8 cellular contexts compared by ENCODE assay signal in genomic region chr10:124534231-124534798, GRCh38.
DNase-seq lines count a peak whose midpoint lies in the region; ATAC-seq and TF ChIP-seq lines count a peak whose summit lies in the region.

No MANE protein-coding gene starts in this region.

- peak; percentile 31 for ATAC-seq in gastroesophageal sphincter
- no peak for ATAC-seq in GM21515 (IDR thresholded peaks at IDR 0.05; ENCODE audit: unreplicated experiment)
- no peak for ATAC-seq in PC-3

- no peak overlapping the region for H3K4me3 Mint-ChIP-seq in CD4-positive, alpha-beta memory T cell

- H3K27me3 Mint-ChIP-seq in CD4-positive, alpha-beta memory T cell, result no peaks in the 10 kb centered on the region

- H3F3A ChIP-seq in PC-3 (ENCODE audit: low read length, unreplicated experiment), result no peaks in the 10 kb centered on the region

- no peaks in the 10 kb centered on the region for H3K9me3 Mint-ChIP-seq in CD4-positive, alpha-beta memory T cell

- H3K9me2 ChIP-seq in PC-3 (replicated peaks; ENCODE audit: low read length), result no peaks in the 10 kb centered on the region

- POLR2A ChIA-PET in PC-3 (lab: Charles Lee; ENCODE audit: unreplicated experiment), result no interaction called here
- POLR2A ChIA-PET in CD4-positive, alpha-beta memory T cell (lab: Charles Lee; ENCODE audit: partially characterized antibody), result interaction anchor here (1.2 kb wide), 1 partner anchor 207 kb away, joined by 4 read pairs; no protein-coding TSS in a partner anchor

- DNase-seq in kidney glomerular epithelial cell (lab: John Stamatoyannopoulos, UW) (no peak), PC-3 (no peak)
- DNase-seq in CD4-positive, alpha-beta memory T cell, result no peak

- H2AFZ ChIP-seq in OCI-LY3 (ENCODE audit: low read depth, low read length) (peak overlapping the region; percentile 65; the same call in 1 of the 2 replicates), parathyroid adenoma (peak overlapping the region; percentile 25), PC-3 (ENCODE audit: low read length) (no peak overlapping the region)

- peaks cover 3 to 5% (median 4%) of the 10 kb centered on the region in 4 donors for H3K4me1 Mint-ChIP-seq in CD4-positive, alpha-beta memory T cell

- H3K79me2 ChIP-seq in OCI-LY3 (ENCODE audit: low read length), result no peaks in the 10 kb centered on the region
- peaks cover 2% of the 10 kb centered on the region for H3K79me2 ChIP-seq in parathyroid adenoma
- no peaks in the 10 kb centered on the region for H3K79me2 ChIP-seq in PC-3 (ENCODE audit: low read length)

- H3K36me3 Mint-ChIP-seq in CD4-positive, alpha-beta memory T cell, result no peaks in the 10 kb centered on the region

- H3K9me3 ChIP-seq in OCI-LY3 (ENCODE audit: insufficient read depth, low read length) (no peaks in the 10 kb centered on the region), gastroesophageal sphincter (no peaks in the 10 kb centered on the region), parathyroid adenoma (ENCODE audit: control insufficient read depth, low read length) (no peaks in the 10 kb centered on the region), PC-3 (ENCODE audit: low read length) (no peaks in the 10 kb centered on the region)
- H3K9me3 ChIP-seq in CD4-positive, alpha-beta memory T cell (ENCODE audit: control insufficient read depth in 1 of 2, low read length in 2 of 2), result no peaks in the 10 kb centered on the region

- H3K4me1 ChIP-seq in OCI-LY3 (ENCODE audit: low read length), result peaks cover 35% of the 10 kb centered on the region
- peaks cover 0 to 15% (median 0%) of the 10 kb centered on the region in 3 donors for H3K4me1 ChIP-seq in gastroesophageal sphincter
- H3K4me1 ChIP-seq in parathyroid adenoma, result no peaks in the 10 kb centered on the region
- H3K4me1 ChIP-seq in PC-3 (ENCODE audit: insufficient read depth, low read length), result no peaks in the 10 kb centered on the region
- H3K4me1 ChIP-seq in CD4-positive, alpha-beta memory T cell (ENCODE audit: insufficient read depth, low read length), result peaks cover 8% of the 10 kb centered on the region

- BruUV-seq in PC-3 (replicated peaks; lab: Mats Ljungman, UMichigan), result no TSS peak

- H3K4me2 ChIP-seq in OCI-LY3 (ENCODE audit: low read length), result peak overlapping the region; percentile 20; the same call in 1 of the 2 replicates
- no peak overlapping the region for H3K4me2 ChIP-seq in parathyroid adenoma (ENCODE audit: low read length)
- H3K4me2 ChIP-seq in PC-3 (ENCODE audit: low read length), result no peak overlapping the region

- no peak for TF ChIP-seq EP300 in gastroesophageal sphincter (IDR thresholded peaks at IDR 0.05)

- H4K20me1 ChIP-seq in OCI-LY3 (ENCODE audit: insufficient read depth, low read length), result no peaks in the 10 kb centered on the region
- no peaks in the 10 kb centered on the region for H4K20me1 ChIP-seq in PC-3 (ENCODE audit: low read length)

- no peak overlapping the region for H3K27ac Mint-ChIP-seq in CD4-positive, alpha-beta memory T cell

- H3K4me3 ChIP-seq in GM12875 (ENCODE audit: low read depth, low read length) (no peak overlapping the region), OCI-LY3 (ENCODE audit: low read length) (no peak overlapping the region), gastroesophageal sphincter (no peak overlapping the region), parathyroid adenoma (ENCODE audit: low read depth, low read length) (no peak overlapping the region), PC-3 (ENCODE audit: low read length) (no peak overlapping the region)
- H3K4me3 ChIP-seq in CD4-positive, alpha-beta memory T cell (ENCODE audit: low read length in 2 of 2), result no peak overlapping the region

- H3K27me3 ChIP-seq in OCI-LY3 (ENCODE audit: low read depth, low read length) (no peaks in the 10 kb centered on the region), gastroesophageal sphincter (no peaks in the 10 kb centered on the region), parathyroid adenoma (ENCODE audit: control insufficient read depth, insufficient read depth, low read length) (no peaks in the 10 kb centered on the region), PC-3 (ENCODE audit: low read length) (no peaks in the 10 kb centered on the region)
- no peaks in the 10 kb centered on the region for H3K27me3 ChIP-seq in CD4-positive, alpha-beta memory T cell (ENCODE audit: insufficient read depth, low read length)

- TF ChIP-seq CTCF in GM12875 (IDR thresholded peaks at IDR 0.05; ENCODE audit: borderline replicate concordance, insufficient read depth, low read depth, low read length) (peak; percentile 41), OCI-LY3 (IDR thresholded peaks at IDR 0.05; ENCODE audit: low read depth, low read length) (peak; percentile 48), gastroesophageal sphincter (IDR thresholded peaks at IDR 0.05) (peak in 3 of 4 experiments; percentile 18 to 64 (median 45)), parathyroid adenoma (IDR thresholded peaks at IDR 0.05) (peak; percentile 28), PC-3 (conservative IDR thresholded peaks at IDR 0.05; ENCODE audit: low read depth, low read length) (no peak)

- no peak overlapping the region for H3K27ac ChIP-seq in OCI-LY3 (ENCODE audit: low read length)
- H3K27ac ChIP-seq in gastroesophageal sphincter, result no peak overlapping the region
- no peak overlapping the region for H3K27ac ChIP-seq in parathyroid adenoma
- H3K27ac ChIP-seq in PC-3 (ENCODE audit: low read length), result no peak overlapping the region
- no peak overlapping the region for H3K27ac ChIP-seq in CD4-positive, alpha-beta memory T cell (ENCODE audit: low read depth, low read length)

- H3K36me3 ChIP-seq in OCI-LY3 (replicated peaks; ENCODE audit: low read depth, low read length) (no peaks in the 10 kb centered on the region), gastroesophageal sphincter (no peaks in the 10 kb centered on the region), parathyroid adenoma (ENCODE audit: control insufficient read depth, insufficient read depth, low read length) (no peaks in the 10 kb centered on the region), PC-3 (ENCODE audit: low read depth, low read length) (no peaks in the 10 kb centered on the region)
- no peaks in the 10 kb centered on the region for H3K36me3 ChIP-seq in CD4-positive, alpha-beta memory T cell (ENCODE audit: insufficient read depth, low read length)

- CTCF ChIA-PET in PC-3 (lab: Charles Lee), result no interaction called here
- CTCF ChIA-PET in CD4-positive, alpha-beta memory T cell (lab: Charles Lee; ENCODE audit: partially characterized antibody), result interaction anchor here (8.5 to 17.6 kb wide), 2 partner anchors 207 to 213 kb away, joined by 94 to 256 read pairs; partner anchors contain the start of gene FAM53B

- WGBS in gastroesophageal sphincter (ENCODE audit: low coverage in 1 of 2), 2 donors, result 75 to 80% methylated on average over 1 to 3 of the region's 30 CpGs

- no peak overlapping the region for H3K9ac ChIP-seq in OCI-LY3 (ENCODE audit: low read length)
- no peak overlapping the region for H3K9ac ChIP-seq in parathyroid adenoma
- H3K9ac ChIP-seq in PC-3 (ENCODE audit: low read length), result no peak overlapping the region

- intact Hi-C loops in PC-3 (cut with micrococcal nuclease), result no loop called here
- intact Hi-C loops in CD4-positive, alpha-beta memory T cell (cut with micrococcal nuclease), result no loop called here

- no peak for TF ChIP-seq POLR2A in gastroesophageal sphincter (IDR thresholded peaks at IDR 0.05)
